In the genomic region with DNA sequence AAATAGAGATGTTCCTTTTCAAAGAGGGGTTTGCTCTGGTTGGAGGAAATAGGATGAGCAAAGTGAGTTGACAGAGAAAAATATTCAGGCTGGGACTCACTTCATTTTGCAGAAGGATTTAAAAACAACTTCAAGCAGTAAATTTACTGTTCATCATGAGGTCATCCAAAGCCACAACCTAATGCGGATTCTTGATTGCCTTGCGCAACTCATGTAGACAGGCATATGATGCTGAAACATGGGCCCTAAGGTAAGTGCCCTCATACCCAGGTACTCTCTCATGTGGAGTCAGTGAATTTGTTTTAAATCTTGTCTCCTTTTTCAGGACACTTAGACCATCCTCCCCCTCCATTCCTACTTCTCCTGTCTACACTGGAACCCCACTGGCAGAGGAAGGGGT, we compare ENCODE assay signal across 28 cellular contexts. TPM values are rescaled to one million over a fixed set of nuclear protein-coding genes. Genes with fewer than 3 reads are reported as not detected.
"Had no signal": no experiment of that assay in that cellular context is flagged by ENCODE, and none has a peak within 500 bp of the region (broad histone marks: within the 10 kb centered on the region; RNA-seq: fewer than 3 reads in every experiment).

No MANE protein-coding gene starts in this region.

- H3K4me3 ChIP-seq: colonic mucosa, esophagus muscularis mucosa, gastroesophageal sphincter, heart left ventricle, hepatocyte, left lung, neural progenitor cell, prostate gland, right atrium auricular region, skin epidermis, spleen, thoracic aorta, tibial nerve, upper lobe of left lung had no signal

- H3K9ac ChIP-seq: neural progenitor cell, parathyroid adenoma had no signal

- H3K4me2 ChIP-seq: hepatocyte, neural progenitor cell had no signal

- H3K79me2 ChIP-seq: hepatocyte, parathyroid adenoma had no signal

- H3K9me3 ChIP-seq: colonic mucosa, esophagus muscularis mucosa, gastroesophageal sphincter, heart left ventricle, left lung, prostate gland, right atrium auricular region, spleen, thoracic aorta, tibial nerve, upper lobe of left lung had no signal

- ATAC-seq: foreskin keratinocyte; gastroesophageal sphincter; heart left ventricle; left cardiac atrium; left lung; naive thymus-derived CD4-positive, alpha-beta T cell; stimulated activated memory B cell treated with anti-CD40 and anti-IgM and Interleukin-4, amounts not matched to agents 10 μg/mL and 1 μg/mL and 100 μg/mL, for 72 hours; stimulated activated naive CD8-positive, alpha-beta T cell treated with anti-CD3 and anti-CD28 coated beads, Interleukin-15, Interleukin-2, amounts not matched to agents 100 U/mL and 50 U/mL, for 24 hours had no signal

- DNase-seq: colonic mucosa; effector CD8-positive, alpha-beta T cell; heart left ventricle; left cardiac atrium; left lung; mesendoderm; midbrain; naive thymus-derived CD4-positive, alpha-beta T cell; spleen; stimulated activated CD4-positive, alpha-beta T cell treated with anti-CD3 and anti-CD28 coated beads, Interleukin-4, amount 100 ng/mL, for 4 hours; stimulated activated naive CD8-positive, alpha-beta T cell treated with anti-CD3 and anti-CD28 coated beads, Interleukin-15, Interleukin-2, amounts not matched to agents 100 U/mL and 50 U/mL, for 24 hours; substantia nigra; upper lobe of left lung had no signal

- H3K27ac ChIP-seq: colonic mucosa, esophagus muscularis mucosa, foreskin keratinocyte, gastroesophageal sphincter, heart left ventricle, hepatocyte, left lung, neural progenitor cell, parathyroid adenoma, prostate gland, right atrium auricular region, skin epidermis, spleen, thoracic aorta, tibial nerve, upper lobe of left lung had no signal

- H3K4me1 ChIP-seq: colonic mucosa, esophagus muscularis mucosa, foreskin keratinocyte, gastroesophageal sphincter, heart left ventricle, left lung, neural progenitor cell, parathyroid adenoma, prostate gland, right atrium auricular region, spleen, tibial nerve, upper lobe of left lung had no signal

- FAIRE-seq: endothelial cell of umbilical vein, islet of Langerhans, urothelium cell line had no signal

- H3K36me3 ChIP-seq: colonic mucosa, esophagus muscularis mucosa, gastroesophageal sphincter, heart left ventricle, left lung, neural progenitor cell, prostate gland, right atrium auricular region, spleen, thoracic aorta, tibial nerve, upper lobe of left lung had no signal

- H3K27me3 ChIP-seq: colonic mucosa, esophagus muscularis mucosa, foreskin keratinocyte, heart left ventricle, hepatocyte, left lung, neural progenitor cell, right atrium auricular region, spleen, tibial nerve, upper lobe of left lung had no signal

- H2AFZ ChIP-seq: hepatocyte, neural progenitor cell, parathyroid adenoma had no signal

RNA-seq across cellular contexts. Expression of a gene that starts 51.9 kb away (rescaled TPM):
- total RNA-seq: foreskin keratinocyte; naive thymus-derived CD4-positive, alpha-beta T cell had no signal
